ENCODE assay signal across 15 cellular contexts in the genomic region with DNA sequence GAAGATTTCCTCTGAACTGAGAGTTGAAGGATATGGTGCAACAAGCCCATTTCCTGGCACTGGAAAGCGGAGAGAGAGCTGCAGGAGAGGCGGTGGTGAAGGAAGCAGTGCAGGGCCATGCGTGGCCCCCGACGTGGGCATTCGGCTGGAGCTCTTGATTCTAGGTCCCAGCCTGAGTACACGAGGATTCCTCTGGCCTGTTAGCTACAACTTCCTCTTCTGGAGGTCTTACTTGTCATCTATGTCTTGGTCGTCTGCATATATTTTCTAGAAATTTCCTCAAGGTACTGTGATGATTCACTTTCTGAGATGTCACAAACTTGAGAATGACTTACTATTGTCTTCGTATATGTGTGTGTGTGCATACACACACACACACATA. TPM values are rescaled to one million over a fixed set of nuclear protein-coding genes. Genes with fewer than 3 reads are reported as not detected.
DNase-seq lines count a peak whose midpoint lies in the region; TF ChIP-seq lines count a peak whose summit lies in the region.
"Had no signal": no experiment of that assay in that cellular context is flagged by ENCODE, and none has a peak within 500 bp of the region (broad histone marks: within the 10 kb centered on the region; RNA-seq: fewer than 3 reads in every experiment).

No MANE protein-coding gene starts in this region.

- H3K9me3 ChIP-seq in neutrophil (no peaks in the 10 kb centered on the region), Caco-2 (no peaks in the 10 kb centered on the region)
- H3K9me3 ChIP-seq: psoas muscle, suprapubic skin had no signal

- no peak for TF ChIP-seq POLR2A in NB4 (IDR thresholded peaks at IDR 0.05; ENCODE audit: extremely low read depth, insufficient read length)

- no peaks in the 10 kb centered on the region for H3K36me3 Mint-ChIP-seq in Caco-2 (ENCODE audit: insufficient read depth, unreplicated experiment)

- TF ChIP-seq CTCF in NB4 (IDR thresholded peaks at IDR 0.05; ENCODE audit: low read depth, low read length) (no peak), neutrophil (IDR thresholded peaks at IDR 0.05) (no peak), Caco-2 (IDR thresholded peaks at IDR 0.05; ENCODE audit: insufficient read depth in 1 of 2, low read depth in 1 of 2, low read length in 1 of 2, severe bottlenecking in 1 of 2, unreplicated experiment in 1 of 2) (no peak)

- H3K27me3 ChIP-seq in neutrophil = no peaks in the 10 kb centered on the region
- no peaks in the 10 kb centered on the region for H3K27me3 ChIP-seq in Caco-2 (replicated peaks; ENCODE audit: control insufficient read depth, insufficient read depth, low read length)
- H3K27me3 ChIP-seq: cardiac muscle cell, suprapubic skin had no signal

- peaks cover 32 to 58% of the 10 kb centered on the region in 2 experiments for H3K4me1 ChIP-seq in neutrophil (ENCODE audit: control insufficient read depth in 1 of 2, insufficient read depth in 1 of 2, low read depth in 1 of 2, low read length in 1 of 2)
- no peaks in the 10 kb centered on the region for H3K4me1 ChIP-seq in Caco-2
- H3K4me1 ChIP-seq: psoas muscle, suprapubic skin had no signal

- no peaks in the 10 kb centered on the region for H3K4me1 Mint-ChIP-seq in Caco-2 (ENCODE audit: low read depth, unreplicated experiment)

- no peaks in the 10 kb centered on the region for H3K27me3 Mint-ChIP-seq in Caco-2 (ENCODE audit: insufficient read depth, unreplicated experiment)

- CTCF ChIA-PET in Caco-2 (lab: Charles Lee) = no interaction called here

- H3K9me3 Mint-ChIP-seq in Caco-2 (ENCODE audit: unreplicated experiment) = no peaks in the 10 kb centered on the region

- H3K36me3 ChIP-seq in neutrophil = no peaks in the 10 kb centered on the region
- H3K36me3 ChIP-seq in Caco-2 (ENCODE audit: control insufficient read depth, insufficient read depth, low read length) = no peaks in the 10 kb centered on the region
- H3K36me3 ChIP-seq: cardiac muscle cell, suprapubic skin had no signal

- POLR2A ChIA-PET in Caco-2 (lab: Charles Lee) = no interaction called here

- no TSS peak for BruUV-seq in Caco-2 (replicated peaks; lab: Mats Ljungman, UMichigan)

- peak; percentile 3 to 17 for DNase-seq in activated CD4-positive, alpha-beta T cell treated with anti-CD3 and anti-CD28 coated beads, Interleukin-2, amount 50 U/mL, for 48 hours
- DNase-seq in activated CD4-positive, alpha-beta T cell treated with anti-CD3 and anti-CD28 coated beads for 4 hours = no peak
- DNase-seq in NB4 (ENCODE audit: low read depth) = peak; percentile 98
- DNase-seq in activated T-cell treated with anti-CD3 and anti-CD28 coated beads, Interleukin-2, amount 50 U/mL, for 48 hours = peak; percentile 26 to 31
- no peak for DNase-seq in HCEC 1CT
- DNase-seq in Caco-2 = no peak
- no peak for DNase-seq in DMS79 treated with DMSO at 0.1 percent for 48 hours (lab: John Stamatoyannopoulos, UW)
- DNase-seq: activated CD4-positive, alpha-beta T cell treated with anti-CD3 and anti-CD28 coated beads, Interleukin-2, amount 50 U/mL, for 1 hour; effector memory CD4-positive, alpha-beta T cell; GDM1; NCI-H1436 treated with DMSO at 0.1 percent for 48 hours; psoas muscle had no signal

- intact Hi-C loops in Caco-2 (cut with micrococcal nuclease; ENCODE audit: unreplicated experiment) = no loop called here

- no peak overlapping the region for H3K27ac Mint-ChIP-seq in Caco-2 (ENCODE audit: unreplicated experiment)

- H3K4me3 ChIP-seq in NB4 (ENCODE audit: low read depth, low read length) (peak overlapping the region; percentile 45), neutrophil (ENCODE audit: low read depth in 1 of 2, low read length in 1 of 2) (peak overlapping the region in 1 of 2 experiments; percentile 38), Caco-2 (ENCODE audit: low read depth, low read length) (no peak overlapping the region)
- H3K4me3 ChIP-seq: cardiac muscle cell, psoas muscle, suprapubic skin had no signal

- H3K4me3 Mint-ChIP-seq in Caco-2 (ENCODE audit: unreplicated experiment) = no peak overlapping the region

- peak overlapping the region; percentile 59 for H3K27ac ChIP-seq in neutrophil
- H3K27ac ChIP-seq: cardiac muscle cell, psoas muscle, suprapubic skin had no signal

RNA-seq across cellular contexts. Expression of a gene that starts 59.2 kb away (rescaled TPM):
- total RNA-seq in Caco-2 (2022) = 0.51 and 0.95 TPM in 2 replicates

Comparison
In these comparisons a context has a peak if more than half of its experiments do, and no peak if none do; other contexts are left out.
1. DNase-seq: peak in activated CD4-positive, alpha-beta T cell treated with anti-CD3 and anti-CD28 coated beads, Interleukin-2, amount 50 U/mL, for 48 hours (2 of 2), NB4 (single experiment) and activated T-cell treated with anti-CD3 and anti-CD28 coated beads, Interleukin-2, amount 50 U/mL, for 48 hours (2 of 2); none in activated CD4-positive, alpha-beta T cell treated with anti-CD3 and anti-CD28 coated beads for 4 hours (0 of 2), HCEC 1CT (single experiment), Caco-2 (0 of 2) and DMS79 treated with DMSO at 0.1 percent for 48 hours (single experiment).